ENCODE assay signal across 3 cellular contexts in genomic region chr22:29855611-29856181, GRCh38.
TF ChIP-seq lines count a peak whose summit lies in the region.

No MANE protein-coding gene starts in this region.

TF ChIP-seq in SK-N-SH, 30 proteins besides CTCF, POLR2A, EP300 and RAD21 (continues in another document):
- no peak for TF ChIP-seq USF2 (IDR thresholded peaks at IDR 0.05; ENCODE audit: borderline replicate concordance, low read depth, low read length)
- no peak for TF ChIP-seq TCF12 (IDR thresholded peaks at IDR 0.05)
- TF ChIP-seq CHD2 (IDR thresholded peaks at IDR 0.05; ENCODE audit: low read length, partially characterized antibody), result no peak
- no peak for TF ChIP-seq SMC3 (IDR thresholded peaks at IDR 0.05; ENCODE audit: low read depth, low read length)
- TF ChIP-seq EZH2phosphoT487 (IDR thresholded peaks at IDR 0.05; ENCODE audit: borderline replicate concordance, low read depth), result no peak
- no peak for TF ChIP-seq REST (IDR thresholded peaks at IDR 0.05; ENCODE audit: low read depth, low read length)
- no peak for TF ChIP-seq SIN3A (IDR thresholded peaks at IDR 0.05; ENCODE audit: borderline replicate concordance, low read depth, low read length)
- no peak for TF ChIP-seq POLR2AphosphoS5 (IDR thresholded peaks at IDR 0.05; ENCODE audit: low read depth, low read length)
- TF ChIP-seq RXRA (IDR thresholded peaks at IDR 0.05; ENCODE audit: borderline replicate concordance, low read depth), result no peak
- no peak for TF ChIP-seq MEF2A (IDR thresholded peaks at IDR 0.05; ENCODE audit: borderline replicate concordance, low read depth)
- TF ChIP-seq RFX5 (IDR thresholded peaks at IDR 0.05; ENCODE audit: low read length), result no peak
- TF ChIP-seq MAX (IDR thresholded peaks at IDR 0.05; ENCODE audit: low read depth), result no peak
- TF ChIP-seq ELF1 (IDR thresholded peaks at IDR 0.05), result no peak
- TF ChIP-seq NRF1 (IDR thresholded peaks at IDR 0.05; ENCODE audit: low read depth, low read length), result no peak
- TF ChIP-seq YY1 (IDR thresholded peaks at IDR 0.05; ENCODE audit: low read depth), result no peak
- no peak for TF ChIP-seq IRF3 (IDR thresholded peaks at IDR 0.05; ENCODE audit: low read depth, low read length)
- TF ChIP-seq FOXJ3 (CRISPR knock-in tag; IDR thresholded peaks at IDR 0.05), result no peak

TF ChIP-seq in SK-N-SH treated with all-trans-retinoic acid at 6 μM for 48 hours, 23 proteins besides CTCF, POLR2A, EP300 and RAD21:
- TF ChIP-seq TSHZ2 (CRISPR knock-in tag; IDR thresholded peaks at IDR 0.05) (no peak), ZNF565 (CRISPR knock-in tag; conservative IDR thresholded peaks at IDR 0.05; ENCODE audit: low read depth) (no peak), PATZ1 (CRISPR knock-in tag; IDR thresholded peaks at IDR 0.05; ENCODE audit: borderline replicate concordance) (no peak), SNAI2 (CRISPR knock-in tag; IDR thresholded peaks at IDR 0.05) (no peak), ZFP30 (CRISPR knock-in tag; IDR thresholded peaks at IDR 0.05) (no peak), ZC3H10 (CRISPR knock-in tag; IDR thresholded peaks at IDR 0.05) (no peak), CSRNP3 (CRISPR knock-in tag; IDR thresholded peaks at IDR 0.05) (no peak), TOX (CRISPR knock-in tag; IDR thresholded peaks at IDR 0.05; ENCODE audit: borderline replicate concordance) (no peak), CREB5 (CRISPR knock-in tag; IDR thresholded peaks at IDR 0.05; ENCODE audit: low read depth) (no peak), ZFP3 (CRISPR knock-in tag; IDR thresholded peaks at IDR 0.05) (no peak), GLIS3 (CRISPR knock-in tag; IDR thresholded peaks at IDR 0.05) (no peak), PPARA (CRISPR knock-in tag; IDR thresholded peaks at IDR 0.05; ENCODE audit: borderline replicate concordance) (no peak), ZNF8 (CRISPR knock-in tag; IDR thresholded peaks at IDR 0.05) (no peak), CSDC2 (CRISPR knock-in tag; IDR thresholded peaks at IDR 0.05) (no peak), ZNF70 (CRISPR knock-in tag; IDR thresholded peaks at IDR 0.05) (no peak), OSR1 (CRISPR knock-in tag; IDR thresholded peaks at IDR 0.05) (no peak), ISL1 (CRISPR knock-in tag; IDR thresholded peaks at IDR 0.05) (no peak), TCF4 (CRISPR knock-in tag; IDR thresholded peaks at IDR 0.05; ENCODE audit: borderline replicate concordance) (no peak)
TF ChIP-seq in SK-N-SH treated with all-trans-retinoic acid at 6 μM for 48 hours: peak in this region for 0.

TF ChIP-seq in K562, 482 proteins besides CTCF, POLR2A, EP300 and RAD21:
- TF ChIP-seq CBX5 (IDR thresholded peaks at IDR 0.05; ENCODE audit: borderline replicate concordance, low read depth), result no peak
